Comparison of ENCODE assay signal across 22 cellular contexts in genomic region chr6:150969901-150970300, GRCh38.
DNase-seq lines count a peak whose midpoint lies in the region; ATAC-seq and TF ChIP-seq lines count a peak whose summit lies in the region.
"Had no signal": no experiment of that assay in that cellular context is flagged by ENCODE, and none has a peak within 500 bp of the region (broad histone marks: within the 10 kb centered on the region; RNA-seq: fewer than 3 reads in every experiment).

No MANE protein-coding gene starts in this region.

- ATAC-seq in HCT116 (no peak), GM21529 (IDR thresholded peaks at IDR 0.05; ENCODE audit: unreplicated experiment) (no peak)
- ATAC-seq: A549, GM23338 had no signal

- TF ChIP-seq RAD21 in HCT116 (IDR thresholded peaks at IDR 0.05; ENCODE audit: low read depth): no peak

- H3K9me3 ChIP-seq in HCT116 (ENCODE audit: control insufficient read depth in 1 of 2, insufficient read depth in 1 of 2, low read depth in 1 of 2, low read length in 2 of 2): no peaks in the 10 kb centered on the region
- no peaks in the 10 kb centered on the region for H3K9me3 ChIP-seq in WERI-Rb-1 (ENCODE audit: severe bottlenecking)
- H3K9me3 ChIP-seq: A549; BE2C; BLaER1 treated with 17β-estradiol and CSF1 and Interleukin-3, amounts not matched to agents 10 nM and 100 nM had no signal

- H3K27ac ChIP-seq in HCT116 (ENCODE audit: low read depth, low read length) (no peak overlapping the region), WERI-Rb-1 (peak overlapping the region; percentile 20; the same call in 1 of the 2 replicates)
- H3K27ac ChIP-seq: A549; BLaER1 treated with 17β-estradiol and CSF1 and Interleukin-3, amounts not matched to agents 10 nM and 100 nM had no signal

- BruUV-seq in HCT116 (replicated peaks; lab: Mats Ljungman, UMichigan): no TSS peak

- H3K4me2 ChIP-seq in HCT116 (ENCODE audit: low read length): 0 out of 2 replicates have a peak overlapping the region, but pooled peaks have one; percentile 34
- H3K4me2 ChIP-seq: A549; BLaER1 treated with 17β-estradiol and CSF1 and Interleukin-3, amounts not matched to agents 10 nM and 100 nM; GM23338 had no signal

- peaks cover 7 to 18% of the 10 kb centered on the region in 2 experiments; a peak in 3 of 4 replicates for H3K4me1 ChIP-seq in HCT116 (ENCODE audit: control insufficient read depth in 1 of 2, insufficient read depth in 2 of 2, low read length in 2 of 2)
- H3K4me1 ChIP-seq: A549, BE2C had no signal

- H2AFZ ChIP-seq in HCT116 (ENCODE audit: low read depth, low read length, poor library complexity, severe bottlenecking): no peak overlapping the region
- H2AFZ ChIP-seq: GM23338 had no signal

- POLR2A ChIA-PET in HCT116 (lab: Charles Lee): no interaction called here

- no peak for TF ChIP-seq CTCF in HCT116 (IDR thresholded peaks at IDR 0.05 in 2 of 3, conservative IDR thresholded peaks at IDR 0.05 in 1 of 3; ENCODE audit: borderline replicate concordance in 1 of 3, insufficient read depth in 1 of 3, low read depth in 2 of 3, low read length in 2 of 3)
- no peak for TF ChIP-seq CTCF in WERI-Rb-1 (IDR thresholded peaks at IDR 0.05; ENCODE audit: low read depth, low read length)
- no peak for TF ChIP-seq CTCF in GM10266 (IDR thresholded peaks at IDR 0.05; ENCODE audit: control insufficient read depth, insufficient read depth, low read depth, missing control alignments)

- TF ChIP-seq POLR2A in HCT116 (IDR thresholded peaks at IDR 0.05; ENCODE audit: borderline replicate concordance, extremely low read depth, insufficient read depth, insufficient read length): no peak

- no peak overlapping the region for H3K4me3 ChIP-seq in HCT116 (replicated peaks in 1 of 2; ENCODE audit: low read depth in 1 of 2, low read length in 2 of 2)
- H3K4me3 ChIP-seq in WERI-Rb-1 (ENCODE audit: low read depth, low read length): no peak overlapping the region
- H3K4me3 ChIP-seq: A549; BLaER1 treated with 17β-estradiol and CSF1 and Interleukin-3, amounts not matched to agents 10 nM and 100 nM; GM23338 had no signal

- intact Hi-C loops in HCT116 (cut with micrococcal nuclease): no loop called here

- H3K27me3 ChIP-seq in HCT116 (ENCODE audit: insufficient read depth, low read length): no peaks in the 10 kb centered on the region
- no peaks in the 10 kb centered on the region for H3K27me3 ChIP-seq in WERI-Rb-1 (ENCODE audit: insufficient read depth, low read depth, severe bottlenecking)
- H3K27me3 ChIP-seq: BE2C; BLaER1 treated with 17β-estradiol and CSF1 and Interleukin-3, amounts not matched to agents 10 nM and 100 nM had no signal

- DNase-seq in NCI-H82 (lab: John Stamatoyannopoulos, UW) (peak; percentile 41), NCI-H82 treated with DMSO at 0.1 percent for 48 hours (lab: John Stamatoyannopoulos, UW; ENCODE audit: unreplicated experiment) (no peak), HCT116 (ENCODE audit: low read depth, low spot score) (no peak), WERI-Rb-1 (peak; percentile 73), GM10266 (ENCODE audit: extremely low spot score) (no peak), NCI-H1092 (lab: John Stamatoyannopoulos, UW) (no peak)
- DNase-seq: 8988T; ACHN; AML-193; BE2C; Calu3; CD4-positive, alpha-beta T cell; CD8-positive, alpha-beta memory T cell; DMS53; DMS79 treated with DMSO at 0.1 percent for 48 hours; GF-D8; H9; HFFc6 had no signal

- RAD21 ChIA-PET in HCT116 (lab: Charles Lee; ENCODE audit: low non-redundant PET in 1 of 2, low total read pairs in 2 of 2, uncharacterized antibody in 2 of 2, unreplicated experiment in 2 of 2): no interaction called here

- peaks cover 3 to 28% of the 10 kb centered on the region in 2 experiments; a peak in 2 of 4 replicates for H3K36me3 ChIP-seq in HCT116 (ENCODE audit: control insufficient read depth in 1 of 2, insufficient read depth in 2 of 2, low read length in 2 of 2)
- 0 out of 2 replicates have a peak, but pooled peaks cover 6% of the 10 kb centered on the region for H3K36me3 ChIP-seq in WERI-Rb-1

- H3K9ac ChIP-seq in HCT116 (ENCODE audit: low read length): no peak overlapping the region
- H3K9ac ChIP-seq: BLaER1 treated with 17β-estradiol and CSF1 and Interleukin-3, amounts not matched to agents 10 nM and 100 nM had no signal

- H3K79me2 ChIP-seq in HCT116 (ENCODE audit: insufficient read depth, low read length): 0 out of 2 replicates have a peak, but pooled peaks cover 2% of the 10 kb centered on the region

- no peaks in the 10 kb centered on the region for H3K9me2 ChIP-seq in HCT116 (ENCODE audit: insufficient read depth)

- CTCF ChIA-PET in HCT116 (lab: Charles Lee): no interaction called here

- H4K20me1 ChIP-seq in HCT116 (ENCODE audit: insufficient read depth): no peaks in the 10 kb centered on the region

TF ChIP-seq in HCT116, 20 proteins besides CTCF, POLR2A, EP300 and RAD21:
- TF ChIP-seq JUND (IDR thresholded peaks at IDR 0.05) (no peak), SP1 (IDR thresholded peaks at IDR 0.05; ENCODE audit: low read depth) (no peak), YY1 (IDR thresholded peaks at IDR 0.05; ENCODE audit: extremely low read depth, insufficient replicate concordance, low read depth, low read length) (no peak), SIN3A (IDR thresholded peaks at IDR 0.05; ENCODE audit: low read depth) (no peak), SRF (IDR thresholded peaks at IDR 0.05; ENCODE audit: low read depth) (no peak), ZNF274 (IDR thresholded peaks at IDR 0.05; ENCODE audit: low read depth, low read length) (no peak), POLR2AphosphoS5 (IDR thresholded peaks at IDR 0.05; ENCODE audit: low read depth, low read length) (no peak), EGR1 (IDR thresholded peaks at IDR 0.05; ENCODE audit: low read depth) (no peak), EZH2phosphoT487 (IDR thresholded peaks at IDR 0.05; ENCODE audit: borderline replicate concordance) (no peak), ATF3 (IDR thresholded peaks at IDR 0.05) (no peak), ZFX (IDR thresholded peaks at IDR 0.05) (no peak), EZH2 (IDR thresholded peaks at IDR 0.05) (no peak)
- TF ChIP-seq, protein P1, sequence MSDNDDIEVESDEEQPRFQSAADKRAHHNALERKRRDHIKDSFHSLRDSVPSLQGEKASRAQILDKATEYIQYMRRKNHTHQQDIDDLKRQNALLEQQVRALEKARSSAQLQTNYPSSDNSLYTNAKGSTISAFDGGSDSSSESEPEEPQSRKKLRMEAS (IDR thresholded peaks at IDR 0.05): no peak
- TF ChIP-seq, protein P2, sequence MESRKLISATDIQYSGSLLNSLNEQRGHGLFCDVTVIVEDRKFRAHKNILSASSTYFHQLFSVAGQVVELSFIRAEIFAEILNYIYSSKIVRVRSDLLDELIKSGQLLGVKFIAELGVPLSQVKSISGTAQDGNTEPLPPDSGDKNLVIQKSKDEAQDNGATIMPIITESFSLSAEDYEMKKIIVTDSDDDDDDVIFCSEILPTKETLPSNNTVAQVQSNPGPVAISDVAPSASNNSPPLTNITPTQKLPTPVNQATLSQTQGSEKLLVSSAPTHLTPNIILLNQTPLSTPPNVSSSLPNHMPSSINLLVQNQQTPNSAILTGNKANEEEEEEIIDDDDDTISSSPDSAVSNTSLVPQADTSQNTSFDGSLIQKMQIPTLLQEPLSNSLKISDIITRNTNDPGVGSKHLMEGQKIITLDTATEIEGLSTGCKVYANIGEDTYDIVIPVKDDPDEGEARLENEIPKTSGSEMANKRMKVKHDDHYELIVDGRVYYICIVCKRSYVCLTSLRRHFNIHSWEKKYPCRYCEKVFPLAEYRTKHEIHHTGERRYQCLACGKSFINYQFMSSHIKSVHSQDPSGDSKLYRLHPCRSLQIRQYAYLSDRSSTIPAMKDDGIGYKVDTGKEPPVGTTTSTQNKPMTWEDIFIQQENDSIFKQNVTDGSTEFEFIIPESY (IDR thresholded peaks at IDR 0.05; ENCODE audit: extremely low read depth, insufficient replicate concordance, low read length): no peak
- TF ChIP-seq, protein P3, sequence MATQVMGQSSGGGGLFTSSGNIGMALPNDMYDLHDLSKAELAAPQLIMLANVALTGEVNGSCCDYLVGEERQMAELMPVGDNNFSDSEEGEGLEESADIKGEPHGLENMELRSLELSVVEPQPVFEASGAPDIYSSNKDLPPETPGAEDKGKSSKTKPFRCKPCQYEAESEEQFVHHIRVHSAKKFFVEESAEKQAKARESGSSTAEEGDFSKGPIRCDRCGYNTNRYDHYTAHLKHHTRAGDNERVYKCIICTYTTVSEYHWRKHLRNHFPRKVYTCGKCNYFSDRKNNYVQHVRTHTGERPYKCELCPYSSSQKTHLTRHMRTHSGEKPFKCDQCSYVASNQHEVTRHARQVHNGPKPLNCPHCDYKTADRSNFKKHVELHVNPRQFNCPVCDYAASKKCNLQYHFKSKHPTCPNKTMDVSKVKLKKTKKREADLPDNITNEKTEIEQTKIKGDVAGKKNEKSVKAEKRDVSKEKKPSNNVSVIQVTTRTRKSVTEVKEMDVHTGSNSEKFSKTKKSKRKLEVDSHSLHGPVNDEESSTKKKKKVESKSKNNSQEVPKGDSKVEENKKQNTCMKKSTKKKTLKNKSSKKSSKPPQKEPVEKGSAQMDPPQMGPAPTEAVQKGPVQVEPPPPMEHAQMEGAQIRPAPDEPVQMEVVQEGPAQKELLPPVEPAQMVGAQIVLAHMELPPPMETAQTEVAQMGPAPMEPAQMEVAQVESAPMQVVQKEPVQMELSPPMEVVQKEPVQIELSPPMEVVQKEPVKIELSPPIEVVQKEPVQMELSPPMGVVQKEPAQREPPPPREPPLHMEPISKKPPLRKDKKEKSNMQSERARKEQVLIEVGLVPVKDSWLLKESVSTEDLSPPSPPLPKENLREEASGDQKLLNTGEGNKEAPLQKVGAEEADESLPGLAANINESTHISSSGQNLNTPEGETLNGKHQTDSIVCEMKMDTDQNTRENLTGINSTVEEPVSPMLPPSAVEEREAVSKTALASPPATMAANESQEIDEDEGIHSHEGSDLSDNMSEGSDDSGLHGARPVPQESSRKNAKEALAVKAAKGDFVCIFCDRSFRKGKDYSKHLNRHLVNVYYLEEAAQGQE (IDR thresholded peaks at IDR 0.05; ENCODE audit: low read depth): no peak
TF ChIP-seq in HCT116: peak in this region for 0.

Comparison
In these comparisons a context has a peak if more than half of its experiments do, and no peak if none do; other contexts are left out.
1. DNase-seq: peak in NCI-H82 (single experiment) and WERI-Rb-1 (single experiment); none in NCI-H82 treated with DMSO at 0.1 percent for 48 hours (single experiment), HCT116 (single experiment), GM10266 (single experiment) and NCI-H1092 (single experiment).